In the genomic region with DNA sequence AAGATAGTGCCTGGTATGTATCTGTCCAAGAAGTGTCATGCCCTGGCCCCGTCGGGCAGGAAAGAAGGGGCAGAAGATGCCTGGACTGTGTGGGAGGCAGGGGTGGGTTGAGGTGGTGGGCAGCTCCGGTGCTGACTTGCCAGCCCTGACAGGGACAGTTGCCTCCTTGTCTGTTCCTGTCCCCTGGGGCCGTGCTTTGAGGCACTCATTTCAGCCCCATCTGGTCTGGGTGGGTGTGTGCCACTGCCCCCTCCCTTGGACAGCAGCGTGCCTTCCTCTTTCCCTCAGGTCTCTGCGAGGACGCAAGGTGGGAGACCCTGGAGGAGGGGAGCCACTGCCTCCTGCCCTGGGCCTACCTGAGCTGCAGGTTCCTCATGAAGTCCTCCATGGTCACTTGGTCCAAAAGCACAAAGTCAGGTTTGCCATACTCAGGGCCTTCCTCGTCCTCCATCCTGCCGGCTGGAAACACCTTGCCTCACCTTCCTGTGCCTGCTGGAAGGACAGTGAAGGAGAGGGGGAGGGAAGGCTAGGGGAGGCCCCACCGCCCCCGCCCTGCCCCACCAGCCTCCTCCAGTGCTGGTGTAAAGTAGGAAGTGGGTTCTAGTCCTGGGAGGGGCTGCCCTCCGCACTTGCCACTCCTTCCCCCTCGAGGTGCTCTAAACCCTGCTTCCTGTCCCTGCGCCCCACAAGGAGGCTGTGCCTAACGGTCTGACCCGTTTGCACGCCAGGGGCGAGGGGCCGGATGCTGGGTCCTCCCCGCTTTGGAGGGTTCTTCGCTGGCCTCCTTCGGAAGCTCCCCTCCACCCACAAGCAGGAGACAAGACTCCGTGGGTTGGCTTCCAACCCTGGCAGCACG, we compare ENCODE assay signal across 8 cellular contexts. TPM values are rescaled to one million over a fixed set of nuclear protein-coding genes. Genes with fewer than 3 reads are reported as not detected.
DNase-seq lines count a peak whose midpoint lies in the region; ATAC-seq and TF ChIP-seq lines count a peak whose summit lies in the region.

Gene MYO1G (minus strand): TSS at position 505 of the 856 bp plus-strand sequence. CDS start 54 bp downstream, at position 451.

- no peaks in the 10 kb centered on the region for H3K9me3 Mint-ChIP-seq in activated naive CD8-positive, alpha-beta T cell (ENCODE audit: low read depth)
- H3K9me3 Mint-ChIP-seq in natural killer cell treated with Interleukin-12 subunit alpha and Interleukin-12 subunit beta and Interleukin-15 and Interleukin-18, amount 100 ng/mL, for 72 hours: no peaks in the 10 kb centered on the region

- no peaks in the 10 kb centered on the region for H3K9me3 ChIP-seq in tibial nerve

- H3K36me3 Mint-ChIP-seq in activated naive CD8-positive, alpha-beta T cell: peaks cover 8% of the 10 kb centered on the region
- H3K36me3 Mint-ChIP-seq in natural killer cell treated with Interleukin-12 subunit alpha and Interleukin-12 subunit beta and Interleukin-15 and Interleukin-18, amount 100 ng/mL, for 72 hours: peaks cover 17% of the 10 kb centered on the region

- peak within 1 kb of the TSS; percentile 99 for H3K27ac Mint-ChIP-seq in activated naive CD8-positive, alpha-beta T cell
- peak within 1 kb of the TSS; percentile 97 to 99 for H3K27ac Mint-ChIP-seq in natural killer cell treated with Interleukin-12 subunit alpha and Interleukin-12 subunit beta and Interleukin-15 and Interleukin-18, amount 100 ng/mL, for 72 hours

- H3K4me3 Mint-ChIP-seq in activated naive CD8-positive, alpha-beta T cell: peak within 1 kb of the TSS; percentile 92
- H3K4me3 Mint-ChIP-seq in natural killer cell treated with Interleukin-12 subunit alpha and Interleukin-12 subunit beta and Interleukin-15 and Interleukin-18, amount 100 ng/mL, for 72 hours: peak within 1 kb of the TSS; percentile 99

- H3K27ac ChIP-seq in tibial nerve: peak within 1 kb of the TSS; percentile 36 to 85 (median 75)

- peak; percentile 62 for ATAC-seq in HG02981 (IDR thresholded peaks at IDR 0.05; ENCODE audit: unreplicated experiment)
- ATAC-seq in natural killer cell treated with Interleukin-12 subunit alpha and Interleukin-12 subunit beta and Interleukin-15 and Interleukin-18, amount 100 ng/mL, for 72 hours: peak; percentile 83

- H3K27me3 ChIP-seq in tibial nerve: no peaks in the 10 kb centered on the region

- WGBS in tibial nerve, 2 donors: 70 to 72% methylated on average over 20 to 24 of the region's 24 CpGs

- H3K4me1 ChIP-seq in tibial nerve: peaks cover 0 to 49% (median 35%) of the 10 kb centered on the region in 4 donors

- TF ChIP-seq CTCF in tibial nerve (IDR thresholded peaks at IDR 0.05): no peak

- H3K4me3 ChIP-seq in tibial nerve: peak within 1 kb of the TSS in 2 of 4 donors; percentile 9 to 31

- peaks cover 81% of the 10 kb centered on the region for H3K4me1 Mint-ChIP-seq in activated naive CD8-positive, alpha-beta T cell (ENCODE audit: low read depth)
- H3K4me1 Mint-ChIP-seq in natural killer cell treated with Interleukin-12 subunit alpha and Interleukin-12 subunit beta and Interleukin-15 and Interleukin-18, amount 100 ng/mL, for 72 hours (ENCODE audit: low read depth in 2 of 2): peaks cover 49 to 59% of the 10 kb centered on the region in 2 donors

- peaks cover 0 to 71% (median 0%) of the 10 kb centered on the region in 3 donors for H3K36me3 ChIP-seq in tibial nerve

- no peaks in the 10 kb centered on the region for H3K27me3 Mint-ChIP-seq in activated naive CD8-positive, alpha-beta T cell
- H3K27me3 Mint-ChIP-seq in natural killer cell treated with Interleukin-12 subunit alpha and Interleukin-12 subunit beta and Interleukin-15 and Interleukin-18, amount 100 ng/mL, for 72 hours: no peaks in the 10 kb centered on the region

- DNase-seq in T-helper 1 cell: peak; percentile 70 to 98 (median 76)
- DNase-seq in natural killer cell treated with Interleukin-12 subunit alpha and Interleukin-12 subunit beta and Interleukin-15 and Interleukin-18, amount 100 ng/mL, for 72 hours (ENCODE audit: low spot score): peak; percentile 98
- DNase-seq in tibial nerve (ENCODE audit: low spot score in 2 of 2): no peak
- DNase-seq in NCI-H774 (lab: John Stamatoyannopoulos, UW): no peak
- no peak for DNase-seq in middle frontal gyrus (ENCODE audit: extremely low spot score, low spot score)

- TF ChIP-seq EP300 in tibial nerve (IDR thresholded peaks at IDR 0.05): no peak

- TF ChIP-seq POLR2A in GM18526 (IDR thresholded peaks at IDR 0.05; ENCODE audit: extremely low read depth, insufficient read length): peak; percentile 81
- TF ChIP-seq POLR2A in tibial nerve (IDR thresholded peaks at IDR 0.05): no peak

RNA-seq across cellular contexts. Expression of gene MYO1G, which starts in this region (rescaled TPM):
- total RNA-seq in natural killer cell treated with Interleukin-12 subunit alpha and Interleukin-12 subunit beta and Interleukin-15 and Interleukin-18, amount 100 ng/mL, for 72 hours: 100 to 1,000 TPM; 465 to 518 TPM
- total RNA-seq in tibial nerve: 10 to 100 TPM in 1 of 4 donors, 1 to 10 TPM in 2, under 1 TPM in 1; 0.84 to 10.5 (median 3.3) TPM

Comparison
In these comparisons a context has a peak if more than half of its experiments do, and no peak if none do; other contexts are left out.
1. RNA of gene MYO1G (total RNA-seq): 465 to 518 TPM in natural killer cell treated with Interleukin-12 subunit alpha and Interleukin-12 subunit beta and Interleukin-15 and Interleukin-18, amount 100 ng/mL, for 72 hours; 0.84 to 10.5 TPM in tibial nerve; every median in the first group is over 10 times any median in the second.
2. DNase-seq: peak in T-helper 1 cell (5 of 5) and natural killer cell treated with Interleukin-12 subunit alpha and Interleukin-12 subunit beta and Interleukin-15 and Interleukin-18, amount 100 ng/mL, for 72 hours (single experiment); none in tibial nerve (0 of 2), NCI-H774 (single experiment) and middle frontal gyrus (single experiment).